20 cellular contexts compared by ENCODE assay signal in the genomic region with DNA sequence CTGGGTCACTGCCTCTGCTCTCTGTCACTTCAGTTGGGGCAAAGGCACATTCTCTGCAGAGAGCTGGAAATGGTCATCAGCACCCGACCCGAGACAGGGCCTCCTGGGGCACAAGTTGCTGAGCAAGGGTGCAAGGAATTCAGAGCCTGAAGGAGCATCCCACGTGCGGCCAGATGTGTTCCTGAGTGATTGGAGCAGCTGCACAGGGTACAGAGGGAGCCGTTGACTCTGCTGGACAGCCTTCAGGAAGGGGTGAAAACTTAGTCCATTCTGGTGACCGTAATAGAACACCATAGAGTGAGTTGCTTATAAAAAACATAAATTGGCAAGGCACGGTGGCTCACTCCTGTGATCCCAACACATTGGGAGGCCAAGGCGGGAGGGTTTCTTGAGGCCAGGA.
"Had no signal": no experiment of that assay in that cellular context is flagged by ENCODE, and none has a peak within 500 bp of the region (broad histone marks: within the 10 kb centered on the region; RNA-seq: fewer than 3 reads in every experiment).

No MANE protein-coding gene starts in this region.

- H3K4me1 Mint-ChIP-seq: activated CD4-positive, alpha-beta T cell treated with anti-CD3 and anti-CD28 coated beads, Interleukin-2, amount 10 ng/mL, durations not matched to agents 7 days and 5 days had no signal

- H3K27ac ChIP-seq: body of pancreas, lower lobe of right lung, ovary, psoas muscle had no signal

- H3K4me3 ChIP-seq: body of pancreas, dorsolateral prefrontal cortex, lower lobe of right lung, ovary, psoas muscle, smooth muscle cell had no signal

- ATAC-seq: activated CD8-positive, alpha-beta T cell treated with anti-CD3 and anti-CD28 coated beads, Interleukin-2, amount 10 ng/mL, durations not matched to agents 7 days and 5 days; body of pancreas; left colon; lower lobe of right lung; right cardiac atrium had no signal

- H3K4me3 Mint-ChIP-seq: activated CD4-positive, alpha-beta T cell treated with anti-CD3 and anti-CD28 coated beads, Interleukin-2, amount 10 ng/mL, durations not matched to agents 7 days and 5 days; activated CD8-positive, alpha-beta T cell treated with anti-CD3 and anti-CD28 coated beads, Interleukin-2, amount 10 ng/mL, durations not matched to agents 7 days and 5 days; activated naive CD4-positive, alpha-beta T cell treated with anti-CD3 and anti-CD28 coated beads for 36 hours; activated T-cell treated with anti-CD3 and anti-CD28 coated beads, Interleukin-2, amount 50 U/mL, for 24 hours; endodermal cell had no signal

- H3K27me3 ChIP-seq: body of pancreas, dorsolateral prefrontal cortex, ovary had no signal

- H3K27ac Mint-ChIP-seq: activated CD4-positive, alpha-beta T cell treated with anti-CD3 and anti-CD28 coated beads, Interleukin-2, amount 10 ng/mL, durations not matched to agents 7 days and 5 days; activated naive CD4-positive, alpha-beta T cell treated with anti-CD3 and anti-CD28 coated beads for 36 hours; activated T-cell treated with anti-CD3 and anti-CD28 coated beads, Interleukin-2, amount 50 U/mL, for 24 hours; endodermal cell had no signal

- H3K9me3 Mint-ChIP-seq: activated CD4-positive, alpha-beta T cell treated with anti-CD3 and anti-CD28 coated beads, Interleukin-2, amount 10 ng/mL, durations not matched to agents 7 days and 5 days; activated T-cell treated with anti-CD3 and anti-CD28 coated beads, Interleukin-2, amount 50 U/mL, for 24 hours had no signal

- H3K36me3 ChIP-seq: lower lobe of right lung, ovary had no signal

- H3K4me1 ChIP-seq: body of pancreas, lower lobe of right lung, psoas muscle had no signal

- H3K9me3 ChIP-seq: body of pancreas, lower lobe of right lung, ovary, psoas muscle had no signal

- H3K27me3 Mint-ChIP-seq: activated CD4-positive, alpha-beta T cell treated with anti-CD3 and anti-CD28 coated beads, Interleukin-2, amount 10 ng/mL, durations not matched to agents 7 days and 5 days; activated T-cell treated with anti-CD3 and anti-CD28 coated beads, Interleukin-2, amount 50 U/mL, for 24 hours had no signal

- DNase-seq: activated CD4-positive, alpha-beta T cell treated with anti-CD3 and anti-CD28 coated beads, Interleukin-2, amount 10 ng/mL, durations not matched to agents 7 days and 5 days; activated CD8-positive, alpha-beta T cell treated with anti-CD3 and anti-CD28 coated beads, Interleukin-2, amount 10 ng/mL, durations not matched to agents 7 days and 5 days; activated naive CD4-positive, alpha-beta T cell treated with anti-CD3 and anti-CD28 coated beads for 36 hours; activated T-cell treated with anti-CD3 and anti-CD28 coated beads, Interleukin-2, amount 50 U/mL, for 24 hours; body of pancreas; dorsolateral prefrontal cortex; endodermal cell; foreskin fibroblast; hypothalamus; islet precursor cell; left colon; lower lobe of right lung; ovary; right cardiac atrium; stimulated activated CD4-positive, alpha-beta T cell treated with anti-CD3 and anti-CD28 coated beads, Interleukin-4, amount 100 ng/mL, for 4 hours; stimulated activated naive CD4-positive, alpha-beta T cell; T-helper 1 cell; T1000 had no signal
